Comparison of ENCODE assay signal across 8 cellular contexts in the genomic region with DNA sequence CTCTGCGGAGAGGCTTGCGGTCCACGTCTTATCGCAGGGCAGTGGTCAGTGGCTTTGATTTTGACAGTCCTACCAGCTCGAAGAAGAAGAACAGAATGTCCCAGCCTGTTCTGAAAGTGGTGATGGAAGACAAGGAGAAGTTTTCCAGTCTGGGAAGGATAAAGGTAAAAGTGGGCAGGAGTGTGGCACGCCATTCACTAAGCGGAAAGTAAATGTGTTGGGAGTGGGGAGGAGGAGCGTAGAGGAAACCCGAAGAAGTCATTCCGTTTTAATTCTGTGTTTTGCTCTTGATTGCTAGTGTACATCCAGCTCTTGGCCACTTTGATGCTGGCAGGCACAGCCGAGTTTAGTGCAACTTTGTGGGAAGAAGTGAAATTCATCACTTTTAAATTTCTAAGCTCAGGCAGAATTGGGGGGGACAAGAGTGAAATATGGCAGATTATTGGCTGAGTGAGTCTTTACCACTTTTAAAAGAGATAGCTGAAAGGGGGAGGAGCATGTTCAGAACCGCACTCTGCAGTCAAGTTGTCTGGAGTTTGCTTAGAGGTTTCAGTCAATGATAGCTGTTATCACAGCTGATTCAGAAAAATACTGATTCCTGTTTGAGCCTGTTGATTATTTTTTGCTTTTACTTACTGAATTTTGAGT. TPM values are rescaled to one million over a fixed set of nuclear protein-coding genes. Genes with fewer than 3 reads are reported as not detected.
DNase-seq lines count a peak whose midpoint lies in the region; ATAC-seq and TF ChIP-seq lines count a peak whose summit lies in the region.

No MANE protein-coding gene starts in this region.

- ATAC-seq in stimulated activated naive CD8-positive, alpha-beta T cell treated with anti-CD3 and anti-CD28 coated beads, Interleukin-15, Interleukin-2, amounts not matched to agents 100 U/mL and 50 U/mL, for 24 hours = no peak
- ATAC-seq in GM18505 (IDR thresholded peaks at IDR 0.05; ENCODE audit: unreplicated experiment) = no peak

- H2BK12ac ChIP-seq in mesenchymal stem cell (ENCODE audit: low read length in 2 of 2) = no peak overlapping the region

- H3K4me1 Mint-ChIP-seq in stimulated activated naive CD8-positive, alpha-beta T cell treated with anti-CD3 and anti-CD28 coated beads, Interleukin-15, Interleukin-2, amounts not matched to agents 100 ng/mL and 50 ng/mL, for 24 hours (ENCODE audit: low read depth) = peaks cover 20% of the 10 kb centered on the region
- peaks cover 42% of the 10 kb centered on the region for H3K4me1 Mint-ChIP-seq in chondrocyte (ENCODE audit: low read depth)

- no peaks in the 10 kb centered on the region for H3K36me3 Mint-ChIP-seq in stimulated activated naive CD8-positive, alpha-beta T cell treated with anti-CD3 and anti-CD28 coated beads, Interleukin-15, Interleukin-2, amounts not matched to agents 100 ng/mL and 50 ng/mL, for 24 hours (ENCODE audit: low read depth)
- H3K36me3 Mint-ChIP-seq in chondrocyte (ENCODE audit: low read depth) = no peaks in the 10 kb centered on the region

- peaks cover 7% of the 10 kb centered on the region for H3K79me1 ChIP-seq in mesenchymal stem cell (replicated peaks; ENCODE audit: low read length, poor library complexity, severe bottlenecking)

- peak overlapping the region; percentile 65 for H3K4me3 Mint-ChIP-seq in stimulated activated naive CD8-positive, alpha-beta T cell treated with anti-CD3 and anti-CD28 coated beads, Interleukin-15, Interleukin-2, amounts not matched to agents 100 ng/mL and 50 ng/mL, for 24 hours
- H3K4me3 Mint-ChIP-seq in chondrocyte (ENCODE audit: unreplicated experiment) = peak overlapping the region; percentile 88

- no peak overlapping the region for H2AFZ ChIP-seq in mesenchymal stem cell (ENCODE audit: low read depth, low read length)

- no peak for DNase-seq in stimulated activated naive CD8-positive, alpha-beta T cell treated with anti-CD3 and anti-CD28 coated beads, Interleukin-15, Interleukin-2, amounts not matched to agents 100 U/mL and 50 U/mL, for 24 hours
- DNase-seq in chondrocyte (ENCODE audit: low spot score) (no peak), mesenchymal stem cell (peak; percentile 33), OCI-M1 (lab: John Stamatoyannopoulos, UW) (no peak), Ammon's horn (ENCODE audit: low spot score) (no peak), mucosa of gallbladder (ENCODE audit: low spot score) (no peak)

- H3K4me3 ChIP-seq in mesenchymal stem cell (ENCODE audit: insufficient read depth in 1 of 2, low read depth in 1 of 2, low read length in 2 of 2) = peak overlapping the region; percentile 79 to 88

- H3K9ac ChIP-seq in mesenchymal stem cell (ENCODE audit: low read length) = peak overlapping the region; percentile 74

- H3K4me1 ChIP-seq in mesenchymal stem cell (ENCODE audit: control insufficient read depth, insufficient read depth, low read depth, low read length) = peaks cover 11% of the 10 kb centered on the region

- H3K9me3 Mint-ChIP-seq in stimulated activated naive CD8-positive, alpha-beta T cell treated with anti-CD3 and anti-CD28 coated beads, Interleukin-15, Interleukin-2, amounts not matched to agents 100 ng/mL and 50 ng/mL, for 24 hours = peaks cover 5% of the 10 kb centered on the region
- no peaks in the 10 kb centered on the region for H3K9me3 Mint-ChIP-seq in chondrocyte (ENCODE audit: low read depth)

- peak overlapping the region; percentile 99 for H3K4me2 ChIP-seq in mesenchymal stem cell (ENCODE audit: low read length, poor library complexity, severe bottlenecking)

- no peak overlapping the region for H3K23ac ChIP-seq in mesenchymal stem cell (ENCODE audit: low read length in 2 of 2)

- peak overlapping the region in 1 of 2 experiments; percentile 13 for H3K18ac ChIP-seq in mesenchymal stem cell (ENCODE audit: low read depth in 1 of 2, low read length in 2 of 2)

- no peak overlapping the region for H4K91ac ChIP-seq in mesenchymal stem cell (ENCODE audit: low read length)

- H3K4ac ChIP-seq in mesenchymal stem cell (ENCODE audit: low read depth in 1 of 2, low read length in 2 of 2) = no peak overlapping the region

- TF ChIP-seq CTCF in chondrocyte (IDR thresholded peaks at IDR 0.05) = no peak

- H3K27me3 ChIP-seq in mesenchymal stem cell (ENCODE audit: control insufficient read depth in 1 of 2, insufficient read depth in 1 of 2, low read length in 2 of 2) = no peaks in the 10 kb centered on the region

- 10% methylated on average over 12 of the region's 12 CpGs for WGBS in mesenchymal stem cell

- H3K36me3 ChIP-seq in mesenchymal stem cell (ENCODE audit: control insufficient read depth in 1 of 2, insufficient read depth in 2 of 2, low read depth in 1 of 2, low read length in 2 of 2) = no peaks in the 10 kb centered on the region

- no peak overlapping the region for H3K14ac ChIP-seq in mesenchymal stem cell (ENCODE audit: low read length in 2 of 2)

- H2BK5ac ChIP-seq in mesenchymal stem cell (ENCODE audit: low read depth, low read length, poor library complexity, severe bottlenecking) = no peak overlapping the region

- no peak for TF ChIP-seq POLR2A in GM18505 (IDR thresholded peaks at IDR 0.05; ENCODE audit: borderline replicate concordance, extremely low read depth, insufficient read depth, insufficient read length)

- peaks cover 64% of the 10 kb centered on the region for H3K27me3 Mint-ChIP-seq in stimulated activated naive CD8-positive, alpha-beta T cell treated with anti-CD3 and anti-CD28 coated beads, Interleukin-15, Interleukin-2, amounts not matched to agents 100 ng/mL and 50 ng/mL, for 24 hours
- no peaks in the 10 kb centered on the region for H3K27me3 Mint-ChIP-seq in chondrocyte (ENCODE audit: low read depth)

- H3K9me3 ChIP-seq in mesenchymal stem cell (ENCODE audit: control insufficient read depth, low read length) = no peaks in the 10 kb centered on the region

- H2AK5ac ChIP-seq in mesenchymal stem cell (ENCODE audit: low read length, severe bottlenecking) = no peak overlapping the region

- no peak overlapping the region for H3K27ac Mint-ChIP-seq in stimulated activated naive CD8-positive, alpha-beta T cell treated with anti-CD3 and anti-CD28 coated beads, Interleukin-15, Interleukin-2, amounts not matched to agents 100 ng/mL and 50 ng/mL, for 24 hours
- H3K27ac Mint-ChIP-seq in chondrocyte (ENCODE audit: unreplicated experiment) = peak overlapping the region; percentile 87

- H2BK120ac ChIP-seq in mesenchymal stem cell (ENCODE audit: low read depth, low read length) = no peak overlapping the region

- no peak overlapping the region for H2BK15ac ChIP-seq in mesenchymal stem cell (ENCODE audit: low read depth, poor library complexity, severe bottlenecking)

- H3K27ac ChIP-seq in mesenchymal stem cell (ENCODE audit: low read length, poor library complexity, severe bottlenecking) = peak overlapping the region; percentile 46

- no peak overlapping the region for H4K8ac ChIP-seq in mesenchymal stem cell (ENCODE audit: low read length)

RNA-seq across cellular contexts. Expression of a gene that starts 1.8 kb away (rescaled TPM):
- total RNA-seq in chondrocyte = 3.2 to 6.0 TPM (median 3.5 TPM) in 3 replicates
- polyA plus RNA-seq in mesenchymal stem cell (2013, experiment 1 of 2) = 0.95 TPM
- 0.75 TPM for polyA plus RNA-seq in mesenchymal stem cell (2013, experiment 2 of 2)
- total RNA-seq in mucosa of gallbladder = 56.7 TPM
